27 cellular contexts compared by ENCODE assay signal in genomic region chr18:34744569-34744968, GRCh38. TPM values are rescaled to one million over a fixed set of nuclear protein-coding genes. Genes with fewer than 3 reads are reported as not detected.
"Had no signal": no experiment of that assay in that cellular context is flagged by ENCODE, and none has a peak within 500 bp of the region (broad histone marks: within the 10 kb centered on the region; RNA-seq: fewer than 3 reads in every experiment).

No MANE protein-coding gene starts in this region.

- H3K27me3 Mint-ChIP-seq: activated naive CD4-positive, alpha-beta T cell treated with anti-CD3 and anti-CD28 coated beads, Interleukin-2, amount 10 ng/mL, durations not matched to agents 7 days and 5 days; central memory CD8-positive, alpha-beta T cell; stimulated activated naive B cell treated with anti-CD40 and anti-IgM and Interleukin-4, amounts not matched to agents 10 μg/mL and 1 μg/mL and 100 μg/mL, for 72 hours had no signal

- H3K27ac ChIP-seq: breast epithelium, colonic mucosa, left lung, lower lobe of right lung, neural progenitor cell, parathyroid adenoma, right atrium auricular region, suprapubic skin, transverse colon had no signal

- H3K36me3 Mint-ChIP-seq: activated naive CD4-positive, alpha-beta T cell treated with anti-CD3 and anti-CD28 coated beads, Interleukin-2, amount 10 ng/mL, durations not matched to agents 7 days and 5 days; activated naive CD8-positive, alpha-beta T cell treated with anti-CD3 and anti-CD28 coated beads, Interleukin-2, amount 10 ng/mL, durations not matched to agents 7 days and 5 days; naive thymus-derived CD8-positive, alpha-beta T cell; stimulated activated naive B cell treated with anti-CD40 and anti-IgM and Interleukin-4, amounts not matched to agents 10 μg/mL and 1 μg/mL and 100 μg/mL, for 72 hours had no signal

- H3K4me1 Mint-ChIP-seq: activated naive CD4-positive, alpha-beta T cell treated with anti-CD3 and anti-CD28 coated beads, Interleukin-2, amount 10 ng/mL, durations not matched to agents 7 days and 5 days; activated naive CD8-positive, alpha-beta T cell treated with anti-CD3 and anti-CD28 coated beads, Interleukin-2, amount 10 ng/mL, durations not matched to agents 7 days and 5 days; central memory CD8-positive, alpha-beta T cell; naive thymus-derived CD8-positive, alpha-beta T cell; stimulated activated naive B cell treated with anti-CD40 and anti-IgM and Interleukin-4, amounts not matched to agents 10 μg/mL and 1 μg/mL and 100 μg/mL, for 72 hours had no signal

- H3K27ac Mint-ChIP-seq: activated naive CD4-positive, alpha-beta T cell treated with anti-CD3 and anti-CD28 coated beads, Interleukin-2, amount 10 ng/mL, durations not matched to agents 7 days and 5 days; activated naive CD8-positive, alpha-beta T cell treated with anti-CD3 and anti-CD28 coated beads, Interleukin-2, amount 10 ng/mL, durations not matched to agents 7 days and 5 days; activated T-cell treated with anti-CD3 and anti-CD28 coated beads, Interleukin-2, amount 50 U/mL, for 24 hours; naive thymus-derived CD8-positive, alpha-beta T cell; neural progenitor cell; stimulated activated naive B cell treated with anti-CD40 and anti-IgM and Interleukin-4, amounts not matched to agents 10 μg/mL and 1 μg/mL and 100 μg/mL, for 72 hours had no signal

- H3K4me3 Mint-ChIP-seq: activated naive CD4-positive, alpha-beta T cell treated with anti-CD3 and anti-CD28 coated beads, Interleukin-2, amount 10 ng/mL, durations not matched to agents 7 days and 5 days; activated naive CD8-positive, alpha-beta T cell treated with anti-CD3 and anti-CD28 coated beads, Interleukin-2, amount 10 ng/mL, durations not matched to agents 7 days and 5 days; activated T-cell treated with anti-CD3 and anti-CD28 coated beads, Interleukin-2, amount 50 U/mL, for 24 hours; central memory CD8-positive, alpha-beta T cell; naive thymus-derived CD8-positive, alpha-beta T cell; neural progenitor cell; stimulated activated naive B cell treated with anti-CD40 and anti-IgM and Interleukin-4, amounts not matched to agents 10 μg/mL and 1 μg/mL and 100 μg/mL, for 72 hours had no signal

- H3K27me3 ChIP-seq: breast epithelium, colonic mucosa, left lung, neural progenitor cell, right atrium auricular region, suprapubic skin, transverse colon had no signal

- H3K9me3 Mint-ChIP-seq: activated naive CD4-positive, alpha-beta T cell treated with anti-CD3 and anti-CD28 coated beads, Interleukin-2, amount 10 ng/mL, durations not matched to agents 7 days and 5 days; activated naive CD8-positive, alpha-beta T cell treated with anti-CD3 and anti-CD28 coated beads, Interleukin-2, amount 10 ng/mL, durations not matched to agents 7 days and 5 days; activated T-cell treated with anti-CD3 and anti-CD28 coated beads, Interleukin-2, amount 50 U/mL, for 24 hours; central memory CD8-positive, alpha-beta T cell; stimulated activated naive B cell treated with anti-CD40 and anti-IgM and Interleukin-4, amounts not matched to agents 10 μg/mL and 1 μg/mL and 100 μg/mL, for 72 hours had no signal

- DNase-seq: activated CD4-positive, alpha-beta T cell treated with anti-CD3 and anti-CD28 coated beads for 48 hours; activated CD4-positive, alpha-beta T cell treated with anti-CD3 and anti-CD28 coated beads, Interleukin-2, amount 50 U/mL, for 48 hours; activated CD8-positive, alpha-beta memory T cell treated with anti-CD3 and anti-CD28 coated beads for 24 hours; activated CD8-positive, alpha-beta memory T cell treated with anti-CD3 and anti-CD28 coated beads, Interleukin-2, amount 50 U/mL, for 4 hours; activated gamma-delta T cell; activated naive CD4-positive, alpha-beta T cell treated with anti-CD3 and anti-CD28 coated beads, Interleukin-2, amount 10 ng/mL, durations not matched to agents 7 days and 5 days; activated naive CD8-positive, alpha-beta T cell treated with anti-CD3 and anti-CD28 coated beads, Interleukin-2, amount 10 ng/mL, durations not matched to agents 7 days and 5 days; activated T-cell treated with anti-CD3 and anti-CD28 coated beads, Interleukin-2, amount 50 U/mL, for 24 hours; amniotic stem cell; colonic mucosa; effector memory CD4-positive, alpha-beta T cell; erythroblast; kidney glomerular epithelial cell; left lung; lower lobe of right lung; mesenchymal stem cell; naive thymus-derived CD8-positive, alpha-beta T cell; occipital lobe; stimulated activated CD4-positive, alpha-beta T cell treated with anti-CD3 and anti-CD28 coated beads, Interleukin-1b, Interleukin-23, amount 100 ng/mL, for 48 hours; stimulated activated naive B cell treated with anti-CD40 and anti-IgM and Interleukin-4, amounts not matched to agents 10 μg/mL and 1 μg/mL and 100 μg/mL, for 72 hours; transverse colon had no signal

- ATAC-seq: left lung; lower lobe of right lung; naive thymus-derived CD8-positive, alpha-beta T cell; stimulated activated naive B cell treated with anti-CD40 and anti-IgM and Interleukin-4, amounts not matched to agents 10 μg/mL and 1 μg/mL and 100 μg/mL, for 72 hours had no signal

RNA-seq across cellular contexts. Expression of gene DTNA, which starts 34.5 kb away (rescaled TPM):
- total RNA-seq: activated naive CD8-positive, alpha-beta T cell treated with anti-CD3 and anti-CD28 coated beads, Interleukin-2, amount 10 ng/mL, durations not matched to agents 7 days and 5 days; naive thymus-derived CD8-positive, alpha-beta T cell had no signal
